3 cellular contexts compared by ENCODE assay signal in the genomic region with DNA sequence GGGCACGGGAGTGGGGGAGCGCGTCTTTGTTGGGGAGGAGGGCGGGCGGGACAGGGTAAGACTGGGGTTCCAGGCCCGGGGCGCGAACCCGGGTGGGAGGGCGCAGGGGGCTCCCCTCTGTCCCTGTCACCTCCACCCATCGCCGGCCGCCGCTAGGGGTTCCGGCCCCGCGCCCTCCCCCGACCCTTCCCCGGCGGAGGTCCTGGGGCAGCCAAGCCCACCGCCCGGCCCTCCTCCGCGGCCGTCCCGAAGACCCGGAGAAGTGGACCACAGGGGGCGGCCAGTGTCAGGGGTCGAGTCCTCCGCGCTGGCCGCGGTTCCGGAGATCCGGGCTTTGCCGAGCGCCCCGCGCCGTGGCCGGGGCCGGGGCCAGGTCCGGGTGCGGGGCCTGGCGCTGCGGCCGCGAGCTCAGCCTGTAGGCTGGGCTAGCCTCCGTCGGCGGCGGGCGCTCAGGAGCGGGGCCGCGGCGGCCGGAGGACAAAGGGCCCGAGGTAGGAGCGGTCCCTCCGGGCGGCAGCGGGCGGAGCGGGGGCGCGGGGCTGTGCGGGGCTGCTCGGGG.
TF ChIP-seq lines count a peak whose summit lies in the region.

No MANE protein-coding gene starts in this region.

TF ChIP-seq in A549, 52 proteins besides CTCF, POLR2A, EP300 and RAD21 (continued from another document):
- TF ChIP-seq, protein P1, sequence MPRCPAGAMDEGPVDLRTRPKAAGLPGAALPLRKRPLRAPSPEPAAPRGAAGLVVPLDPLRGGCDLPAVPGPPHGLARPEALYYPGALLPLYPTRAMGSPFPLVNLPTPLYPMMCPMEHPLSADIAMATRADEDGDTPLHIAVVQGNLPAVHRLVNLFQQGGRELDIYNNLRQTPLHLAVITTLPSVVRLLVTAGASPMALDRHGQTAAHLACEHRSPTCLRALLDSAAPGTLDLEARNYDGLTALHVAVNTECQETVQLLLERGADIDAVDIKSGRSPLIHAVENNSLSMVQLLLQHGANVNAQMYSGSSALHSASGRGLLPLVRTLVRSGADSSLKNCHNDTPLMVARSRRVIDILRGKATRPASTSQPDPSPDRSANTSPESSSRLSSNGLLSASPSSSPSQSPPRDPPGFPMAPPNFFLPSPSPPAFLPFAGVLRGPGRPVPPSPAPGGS (IDR thresholded peaks at IDR 0.05) = no peak

TF ChIP-seq in endothelial cell of umbilical vein, 7 proteins besides CTCF, POLR2A, EP300 and RAD21 (continued from another document):
- TF ChIP-seq MYC (IDR thresholded peaks at IDR 0.05; ENCODE audit: low read depth, low read length) (no peak), EZH2 (IDR thresholded peaks at IDR 0.05; ENCODE audit: borderline replicate concordance, low read depth, low read length, severe bottlenecking) (peak; percentile 75)

TF ChIP-seq in GM12891, 5 proteins besides CTCF, POLR2A, EP300 and RAD21 (continued from another document):
- TF ChIP-seq POU2F2 (IDR thresholded peaks at IDR 0.05; ENCODE audit: low read depth, low read length) (no peak), TAF1 (IDR thresholded peaks at IDR 0.05; ENCODE audit: low read depth, low read length) (no peak), PAX5 (IDR thresholded peaks at IDR 0.05; ENCODE audit: insufficient read depth, low read length, severe bottlenecking) (no peak)
